In genomic region chr3:44098666-44099065, GRCh38 we compare ENCODE assay signal across 30 cellular contexts.
"Had no signal": no experiment of that assay in that cellular context is flagged by ENCODE, and none has a peak within 500 bp of the region (broad histone marks: within the 10 kb centered on the region; RNA-seq: fewer than 3 reads in every experiment).

No MANE protein-coding gene starts in this region.

- H3K9me3 ChIP-seq: esophagus squamous epithelium, right lobe of liver, thyroid gland, upper lobe of left lung had no signal

- H3K4me1 ChIP-seq: esophagus squamous epithelium, right lobe of liver, upper lobe of left lung had no signal

- H3K27ac ChIP-seq: esophagus squamous epithelium, right lobe of liver, skin epidermis, thyroid gland, upper lobe of left lung had no signal

- H3K27ac Mint-ChIP-seq: activated CD4-positive, alpha-beta T cell treated with anti-CD3 and anti-CD28 coated beads, Interleukin-2, amount 10 ng/mL, durations not matched to agents 7 days and 5 days; activated CD8-positive, alpha-beta T cell treated with anti-CD3 and anti-CD28 coated beads for 36 hours; activated T-helper 17 cell treated with anti-CD3 and anti-CD28 coated beads, Interleukin-2, amount 50 U/mL, for 72 hours; naive thymus-derived CD4-positive, alpha-beta T cell; stimulated activated effector memory CD8-positive, alpha-beta T cell treated with anti-CD3 and anti-CD28 coated beads, Interleukin-12 subunit alpha, Interleukin-12 subunit beta, amount 100 ng/mL, for 72 hours; stimulated activated naive CD8-positive, alpha-beta T cell treated with anti-CD3 and anti-CD28 coated beads, Interleukin-15, Interleukin-2, amounts not matched to agents 100 ng/mL and 50 ng/mL, for 24 hours; T-helper 17 cell had no signal

- H3K4me3 Mint-ChIP-seq: activated CD4-positive, alpha-beta T cell treated with anti-CD3 and anti-CD28 coated beads, Interleukin-2, amount 10 ng/mL, durations not matched to agents 7 days and 5 days; activated CD8-positive, alpha-beta T cell treated with anti-CD3 and anti-CD28 coated beads for 36 hours; activated T-cell treated with anti-CD3 and anti-CD28 coated beads, Interleukin-2, amount 50 U/mL, for 4 hours; activated T-helper 17 cell treated with anti-CD3 and anti-CD28 coated beads, Interleukin-2, amount 50 U/mL, for 72 hours; naive thymus-derived CD4-positive, alpha-beta T cell; neural crest cell; stimulated activated effector memory CD8-positive, alpha-beta T cell treated with anti-CD3 and anti-CD28 coated beads, Interleukin-12 subunit alpha, Interleukin-12 subunit beta, amount 100 ng/mL, for 72 hours; stimulated activated naive CD8-positive, alpha-beta T cell treated with anti-CD3 and anti-CD28 coated beads, Interleukin-15, Interleukin-2, amounts not matched to agents 100 ng/mL and 50 ng/mL, for 24 hours; T-helper 17 cell had no signal

- H3K36me3 Mint-ChIP-seq: naive thymus-derived CD4-positive, alpha-beta T cell; stimulated activated effector memory CD8-positive, alpha-beta T cell treated with anti-CD3 and anti-CD28 coated beads, Interleukin-12 subunit alpha, Interleukin-12 subunit beta, amount 100 ng/mL, for 72 hours had no signal

- H3K36me3 ChIP-seq: esophagus squamous epithelium, right lobe of liver, thyroid gland, upper lobe of left lung had no signal

- H3K9me3 Mint-ChIP-seq: activated CD4-positive, alpha-beta T cell treated with anti-CD3 and anti-CD28 coated beads, Interleukin-2, amount 10 ng/mL, durations not matched to agents 7 days and 5 days; activated CD8-positive, alpha-beta T cell treated with anti-CD3 and anti-CD28 coated beads for 36 hours; activated T-cell treated with anti-CD3 and anti-CD28 coated beads, Interleukin-2, amount 50 U/mL, for 4 hours; activated T-helper 17 cell treated with anti-CD3 and anti-CD28 coated beads, Interleukin-2, amount 50 U/mL, for 72 hours; neural crest cell; stimulated activated effector memory CD8-positive, alpha-beta T cell treated with anti-CD3 and anti-CD28 coated beads, Interleukin-12 subunit alpha, Interleukin-12 subunit beta, amount 100 ng/mL, for 72 hours; stimulated activated naive CD8-positive, alpha-beta T cell treated with anti-CD3 and anti-CD28 coated beads, Interleukin-15, Interleukin-2, amounts not matched to agents 100 ng/mL and 50 ng/mL, for 24 hours had no signal

- DNase-seq: activated CD4-positive, alpha-beta T cell treated with anti-CD3 and anti-CD28 coated beads for 1 hour; activated CD4-positive, alpha-beta T cell treated with anti-CD3 and anti-CD28 coated beads, Interleukin-2, amount 10 ng/mL, durations not matched to agents 7 days and 5 days; activated CD8-positive, alpha-beta T cell treated with anti-CD3 and anti-CD28 coated beads for 36 hours; activated gamma-delta T cell treated with Interleukin-2 at 50 U/mL for 16 hours; activated naive CD4-positive, alpha-beta T cell treated with anti-CD3 and anti-CD28 coated beads, Interleukin-2, amount 50 U/mL, for 16 hours; activated T-cell treated with anti-CD3 and anti-CD28 coated beads, Interleukin-2, amount 50 U/mL, for 4 hours; amniotic stem cell; caudate nucleus; esophagus squamous epithelium; foreskin melanocyte; kidney; left colon; mammary epithelial cell; midbrain; naive thymus-derived CD4-positive, alpha-beta T cell; occipital lobe; posterior cingulate gyrus; right lobe of liver; stimulated activated CD4-positive, alpha-beta T cell treated with anti-CD3 and anti-CD28 coated beads, Interleukin-12 subunit alpha, Interleukin-12 subunit beta, amount 100 ng/mL, for 4 hours; stimulated activated CD4-positive, alpha-beta T cell treated with anti-CD3 and anti-CD28 coated beads, Interleukin-4, amount 100 ng/mL, for 24 hours; SW 1271; T-helper 17 cell; T1000; thyroid gland; upper lobe of left lung had no signal

- H3K27me3 ChIP-seq: right lobe of liver, thyroid gland, upper lobe of left lung had no signal

- H3K4me1 Mint-ChIP-seq: activated CD4-positive, alpha-beta T cell treated with anti-CD3 and anti-CD28 coated beads, Interleukin-2, amount 10 ng/mL, durations not matched to agents 7 days and 5 days; activated T-helper 17 cell treated with anti-CD3 and anti-CD28 coated beads, Interleukin-2, amount 50 U/mL, for 72 hours; naive thymus-derived CD4-positive, alpha-beta T cell; stimulated activated effector memory CD8-positive, alpha-beta T cell treated with anti-CD3 and anti-CD28 coated beads, Interleukin-12 subunit alpha, Interleukin-12 subunit beta, amount 100 ng/mL, for 72 hours had no signal

- H3K4me3 ChIP-seq: esophagus squamous epithelium, right lobe of liver, skin epidermis, thyroid gland, upper lobe of left lung had no signal
